In the genomic region with DNA sequence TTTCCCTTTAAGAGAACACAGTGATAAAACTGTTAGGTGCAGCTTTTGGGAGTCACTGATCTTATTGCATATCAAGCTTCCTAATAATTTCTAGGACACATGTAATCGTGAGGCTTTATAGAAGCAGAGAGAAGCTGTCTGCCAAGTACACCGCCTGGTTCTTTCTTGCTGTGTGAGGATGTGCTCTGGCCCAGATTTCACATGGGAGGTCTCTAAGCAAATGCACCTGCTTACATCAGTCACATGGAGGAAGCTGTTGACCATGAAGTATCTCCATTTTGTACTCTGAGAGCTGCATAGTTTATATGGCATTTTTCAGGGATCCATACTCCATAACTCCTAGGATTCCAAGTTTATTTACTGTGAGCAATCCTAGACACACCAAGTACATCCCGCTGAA, we compare ENCODE assay signal across 15 cellular contexts.
"Had no signal": no experiment of that assay in that cellular context is flagged by ENCODE, and none has a peak within 500 bp of the region (broad histone marks: within the 10 kb centered on the region; RNA-seq: fewer than 3 reads in every experiment).

No MANE protein-coding gene starts in this region.

- H3K4me1 ChIP-seq: sigmoid colon, stomach had no signal

- H3K27ac Mint-ChIP-seq: naive thymus-derived CD4-positive, alpha-beta T cell had no signal

- H3K9me3 ChIP-seq: esophagus muscularis mucosa, gastroesophageal sphincter, neutrophil, stomach, thoracic aorta, transverse colon had no signal

- H3K36me3 Mint-ChIP-seq: immature natural killer cell had no signal

- H3K27ac ChIP-seq: epithelial cell of prostate, esophagus muscularis mucosa, gastroesophageal sphincter, neutrophil, sigmoid colon, stomach, thoracic aorta, transverse colon had no signal

- ATAC-seq: gastroesophageal sphincter; naive thymus-derived CD4-positive, alpha-beta T cell had no signal

- H3K4me3 Mint-ChIP-seq: immature natural killer cell; naive thymus-derived CD4-positive, alpha-beta T cell had no signal

- DNase-seq: effector memory CD4-positive, alpha-beta T cell; glutamatergic neuron; immature natural killer cell; sigmoid colon; stimulated activated CD4-positive, alpha-beta T cell treated with anti-CD3 and anti-CD28 coated beads, Interleukin-12 subunit alpha, Interleukin-12 subunit beta, amount 100 ng/mL, for 4 hours; stimulated activated naive CD4-positive, alpha-beta T cell; substantia nigra; transverse colon had no signal

- H3K36me3 ChIP-seq: esophagus muscularis mucosa, gastroesophageal sphincter, neutrophil, sigmoid colon, stomach, thoracic aorta, transverse colon had no signal

- H3K4me3 ChIP-seq: esophagus muscularis mucosa, gastroesophageal sphincter, sigmoid colon, stomach, thoracic aorta, transverse colon had no signal

- H3K27me3 ChIP-seq: esophagus muscularis mucosa, gastroesophageal sphincter, neutrophil, sigmoid colon, stomach, transverse colon had no signal

- H3K9me3 Mint-ChIP-seq: immature natural killer cell had no signal
